18 cellular contexts compared by ENCODE assay signal in genomic region chr14:59347511-59347900, GRCh38.
DNase-seq lines count a peak whose midpoint lies in the region; ATAC-seq and TF ChIP-seq lines count a peak whose summit lies in the region.
"Had no signal": no experiment of that assay in that cellular context is flagged by ENCODE, and none has a peak within 500 bp of the region (broad histone marks: within the 10 kb centered on the region; RNA-seq: fewer than 3 reads in every experiment).

No MANE protein-coding gene starts in this region.

- intact Hi-C loops in heart right ventricle (cut with DNase I) (no loop called here), left cardiac atrium (cut with DNase I) (no loop called here), MCF 10A (cut with micrococcal nuclease) (no loop called here), aorta (cut with DNase I) (loop anchor here (5.0 to 10.0 kb wide), 3 partner anchors 73 to 80 kb away; no protein-coding TSS in a partner anchor), Caco-2 (cut with micrococcal nuclease; ENCODE audit: unreplicated experiment) (no loop called here), body of pancreas (cut with DNase I) (no loop called here)

- TF ChIP-seq POLR2A in body of pancreas (IDR thresholded peaks at IDR 0.05): no peak

- peaks cover 22% of the 10 kb centered on the region for H3K4me1 Mint-ChIP-seq in MCF 10A (ENCODE audit: insufficient read depth, unreplicated experiment)
- peaks cover 17% of the 10 kb centered on the region for H3K4me1 Mint-ChIP-seq in Caco-2 (ENCODE audit: low read depth, unreplicated experiment)

- H3K4me3 ChIP-seq in heart right ventricle (no peak overlapping the region), mesodermal cell (ENCODE audit: extremely low read depth, insufficient read depth, low read length, poor library complexity, severe bottlenecking) (no peak overlapping the region), aorta (ENCODE audit: low read length in 2 of 2) (no peak overlapping the region), Caco-2 (ENCODE audit: low read depth, low read length) (no peak overlapping the region), body of pancreas (no peak overlapping the region)
- H3K4me3 ChIP-seq: A549, SJSA1 had no signal

- peaks cover 13 to 72% (median 55%) of the 10 kb centered on the region in 9 donors for H3K4me1 ChIP-seq in heart right ventricle
- peaks cover 12% of the 10 kb centered on the region for H3K4me1 ChIP-seq in mesodermal cell (ENCODE audit: control insufficient read depth, insufficient read depth, low read length, poor library complexity, severe bottlenecking)
- peaks cover 0 to 18% of the 10 kb centered on the region in 2 donors for H3K4me1 ChIP-seq in aorta (ENCODE audit: control insufficient read depth in 1 of 2, insufficient read depth in 2 of 2, low read length in 2 of 2)
- H3K4me1 ChIP-seq in Caco-2: peaks cover 12% of the 10 kb centered on the region
- peaks cover 5% of the 10 kb centered on the region for H3K4me1 ChIP-seq in body of pancreas

- CTCF ChIA-PET in MCF 10A (lab: Yijun Ruan, JAX) (no interaction called here), Caco-2 (lab: Charles Lee) (no interaction called here)

- H3K27ac Mint-ChIP-seq in MCF 10A (ENCODE audit: low read depth, unreplicated experiment): peak overlapping the region; percentile 29
- no peak overlapping the region for H3K27ac Mint-ChIP-seq in Caco-2 (ENCODE audit: unreplicated experiment)
- H3K27ac Mint-ChIP-seq: activated CD8-positive, alpha-beta T cell treated with anti-CD3 and anti-CD28 coated beads for 36 hours; natural killer cell treated with Interleukin-12 subunit alpha and Interleukin-12 subunit beta and Interleukin-15 and Interleukin-18, amount 100 ng/mL, for 72 hours had no signal

- H3K36me3 Mint-ChIP-seq in MCF 10A (ENCODE audit: insufficient read depth, unreplicated experiment) (peaks cover 7% of the 10 kb centered on the region), Caco-2 (ENCODE audit: insufficient read depth, unreplicated experiment) (peaks cover 12% of the 10 kb centered on the region)
- H3K36me3 Mint-ChIP-seq: natural killer cell treated with Interleukin-12 subunit alpha and Interleukin-12 subunit beta and Interleukin-15 and Interleukin-18, amount 100 ng/mL, for 72 hours had no signal

- ATAC-seq in heart right ventricle (no peak), left cardiac atrium (no peak), aorta (ENCODE audit: low FRiP score) (no peak), body of pancreas (no peak)
- ATAC-seq: A549; activated CD8-positive, alpha-beta T cell treated with anti-CD3 and anti-CD28 coated beads for 36 hours; natural killer cell treated with Interleukin-12 subunit alpha and Interleukin-12 subunit beta and Interleukin-15 and Interleukin-18, amount 100 ng/mL, for 72 hours had no signal

- H3K9me3 Mint-ChIP-seq in MCF 10A (ENCODE audit: unreplicated experiment) (no peaks in the 10 kb centered on the region), Caco-2 (ENCODE audit: unreplicated experiment) (no peaks in the 10 kb centered on the region)
- H3K9me3 Mint-ChIP-seq: activated CD8-positive, alpha-beta T cell treated with anti-CD3 and anti-CD28 coated beads for 36 hours; natural killer cell treated with Interleukin-12 subunit alpha and Interleukin-12 subunit beta and Interleukin-15 and Interleukin-18, amount 100 ng/mL, for 72 hours had no signal

- BruUV-seq in MCF 10A (replicated peaks; lab: Mats Ljungman, UMichigan) (no TSS peak), Caco-2 (replicated peaks; lab: Mats Ljungman, UMichigan) (no TSS peak)

- no peak for DNase-seq in heart right ventricle
- DNase-seq in left cardiac atrium: no peak
- peak; percentile 71 for DNase-seq in MCF 10A (ENCODE audit: unreplicated experiment)
- DNase-seq in aorta: no peak
- no peak for DNase-seq in Caco-2
- no peak for DNase-seq in EL
- no peak for DNase-seq in body of pancreas
- DNase-seq: activated CD8-positive, alpha-beta T cell treated with anti-CD3 and anti-CD28 coated beads for 36 hours; activated effector memory CD4-positive, alpha-beta T cell treated with Interleukin-2 at 50 U/mL for 16 hours; effector memory CD4-positive, alpha-beta T cell; GDM1; NCI-H1930; NCI-H748 treated with DMSO at 0.1 percent for 48 hours; stimulated activated naive CD4-positive, alpha-beta T cell treated with Interleukin-2 at 50 U/mL for 16 hours had no signal

- POLR2A ChIA-PET in MCF 10A (lab: Yijun Ruan, JAX) (interaction anchor here (0.7 to 1.8 kb wide), 10 partner anchors 9 to 162 kb away, joined by 3 to 8 read pairs (median 4); no protein-coding TSS in a partner anchor), Caco-2 (lab: Charles Lee) (no interaction called here)

- no peaks in the 10 kb centered on the region for H3K27me3 Mint-ChIP-seq in MCF 10A (ENCODE audit: insufficient read depth, unreplicated experiment)
- H3K27me3 Mint-ChIP-seq in Caco-2 (ENCODE audit: insufficient read depth, unreplicated experiment): no peaks in the 10 kb centered on the region
- H3K27me3 Mint-ChIP-seq: activated CD8-positive, alpha-beta T cell treated with anti-CD3 and anti-CD28 coated beads for 36 hours; natural killer cell treated with Interleukin-12 subunit alpha and Interleukin-12 subunit beta and Interleukin-15 and Interleukin-18, amount 100 ng/mL, for 72 hours had no signal

- H3K36me3 ChIP-seq in heart right ventricle: peaks cover 0 to 83% (median 8%) of the 10 kb centered on the region in 9 donors
- H3K36me3 ChIP-seq in mesodermal cell (ENCODE audit: control insufficient read depth, insufficient read depth, low read length): peaks cover 76% of the 10 kb centered on the region
- H3K36me3 ChIP-seq in aorta (ENCODE audit: control insufficient read depth in 1 of 2, insufficient read depth in 2 of 2, low read length in 1 of 2): peaks cover 0 to 2% of the 10 kb centered on the region in 2 donors
- H3K36me3 ChIP-seq in Caco-2 (ENCODE audit: control insufficient read depth, insufficient read depth, low read length): no peaks in the 10 kb centered on the region
- peaks cover 0 to 7% of the 10 kb centered on the region in 2 donors for H3K36me3 ChIP-seq in body of pancreas (replicated peaks in 1 of 2; ENCODE audit: insufficient read depth in 1 of 2, low read depth in 2 of 2)
- H3K36me3 ChIP-seq: SJSA1 had no signal

- H3K27me3 ChIP-seq in heart right ventricle (no peaks in the 10 kb centered on the region), aorta (ENCODE audit: control insufficient read depth in 1 of 2, insufficient read depth in 2 of 2, low read length in 1 of 2) (no peaks in the 10 kb centered on the region), Caco-2 (replicated peaks; ENCODE audit: control insufficient read depth, insufficient read depth, low read length) (no peaks in the 10 kb centered on the region), body of pancreas (no peaks in the 10 kb centered on the region)
- H3K27me3 ChIP-seq: SJSA1 had no signal

- H3K4me3 Mint-ChIP-seq in MCF 10A (ENCODE audit: unreplicated experiment): no peak overlapping the region
- no peak overlapping the region for H3K4me3 Mint-ChIP-seq in Caco-2 (ENCODE audit: unreplicated experiment)
- H3K4me3 Mint-ChIP-seq: activated CD8-positive, alpha-beta T cell treated with anti-CD3 and anti-CD28 coated beads for 36 hours; natural killer cell treated with Interleukin-12 subunit alpha and Interleukin-12 subunit beta and Interleukin-15 and Interleukin-18, amount 100 ng/mL, for 72 hours had no signal

- TF ChIP-seq CTCF in heart right ventricle (IDR thresholded peaks at IDR 0.05) (no peak), MCF 10A (IDR thresholded peaks at IDR 0.05; ENCODE audit: unreplicated experiment) (no peak), Caco-2 (IDR thresholded peaks at IDR 0.05; ENCODE audit: insufficient read depth in 1 of 2, low read depth in 1 of 2, low read length in 1 of 2, severe bottlenecking in 1 of 2, unreplicated experiment in 1 of 2) (no peak), body of pancreas (IDR thresholded peaks at IDR 0.05) (no peak)

- H3K9me3 ChIP-seq in heart right ventricle: no peaks in the 10 kb centered on the region
- no peaks in the 10 kb centered on the region for H3K9me3 ChIP-seq in mesodermal cell (ENCODE audit: control insufficient read depth, low read length)
- H3K9me3 ChIP-seq in aorta (ENCODE audit: control insufficient read depth, low read length): no peaks in the 10 kb centered on the region
- no peaks in the 10 kb centered on the region for H3K9me3 ChIP-seq in Caco-2
- H3K9me3 ChIP-seq in body of pancreas: no peaks in the 10 kb centered on the region
- H3K9me3 ChIP-seq: A549, SJSA1 had no signal

- H3K27ac ChIP-seq in heart right ventricle (peak overlapping the region; percentile 7 to 81 (median 68)), mesodermal cell (ENCODE audit: low read depth, low read length, severe bottlenecking) (peak overlapping the region; percentile 19), aorta (ENCODE audit: low read depth in 1 of 2, low read length in 2 of 2) (peak overlapping the region; percentile 93 to 96), body of pancreas (no peak overlapping the region)
- H3K27ac ChIP-seq: A549, SJSA1 had no signal

- 48 to 51% methylated on average over 5 of the region's 5 CpGs for WGBS in heart right ventricle, 2 donors
- 99 to 100% methylated on average over 3 to 5 of the region's 5 CpGs for WGBS in mesodermal cell (ENCODE audit: insufficient coverage in 2 of 2), 2 experiments
- WGBS in aorta, 2 donors: 18 to 22% methylated on average over 5 of the region's 5 CpGs
- 80 to 86% methylated on average over 5 of the region's 5 CpGs for WGBS in body of pancreas, 2 donors

Comparison
In these comparisons a context has a peak if more than half of its experiments do, and no peak if none do; other contexts are left out.
1. H3K27ac ChIP-seq: peak in heart right ventricle (10 of 10), mesodermal cell (single experiment) and aorta (2 of 2); none in body of pancreas (0 of 4).
2. intact Hi-C loops: an anchor here in aorta (5.0 to 10.0 kb wide); none called in heart right ventricle, left cardiac atrium, MCF 10A, Caco-2 and body of pancreas.